ENCODE assay signal across 8 cellular contexts in genomic region chr6:55617272-55617671, GRCh38. TPM values are rescaled to one million over a fixed set of nuclear protein-coding genes. Genes with fewer than 3 reads are reported as not detected.
A peak's percentile ranks its signal among the peaks of the same experiment; 100 is the strongest.
DNase-seq lines count a peak whose midpoint lies in the region; ATAC-seq, FAIRE-seq and TF ChIP-seq lines count a peak whose summit lies in the region.

No MANE protein-coding gene starts in this region.

- H3K9me3 Mint-ChIP-seq in activated CD4-positive, alpha-beta memory T cell treated with anti-CD3 and anti-CD28 coated beads, Interleukin-2, amount 10 ng/mL, durations not matched to agents 7 days and 5 days = peaks cover 11% of the 10 kb centered on the region
- H3K9me3 Mint-ChIP-seq in natural killer cell treated with Interleukin-12 subunit alpha and Interleukin-12 subunit beta and Interleukin-15 and Interleukin-18, amount 100 ng/mL, for 72 hours = peaks cover 12% of the 10 kb centered on the region

- H3K27me3 Mint-ChIP-seq in activated CD4-positive, alpha-beta memory T cell treated with anti-CD3 and anti-CD28 coated beads, Interleukin-2, amount 10 ng/mL, durations not matched to agents 7 days and 5 days = no peaks in the 10 kb centered on the region
- H3K27me3 Mint-ChIP-seq in natural killer cell treated with Interleukin-12 subunit alpha and Interleukin-12 subunit beta and Interleukin-15 and Interleukin-18, amount 100 ng/mL, for 72 hours = no peaks in the 10 kb centered on the region

- POLR2A ChIA-PET in activated CD4-positive, alpha-beta memory T cell treated with anti-CD3 and anti-CD28 coated beads, Interleukin-2, amount 10 ng/mL, durations not matched to agents 7 days and 5 days (lab: Charles Lee) = no interaction called here

- FAIRE-seq in HTR-8/SVneo (lab: Jason Lieb, UNC) = peak; percentile 81

- H3K4me1 Mint-ChIP-seq in activated CD4-positive, alpha-beta memory T cell treated with anti-CD3 and anti-CD28 coated beads, Interleukin-2, amount 10 ng/mL, durations not matched to agents 7 days and 5 days = no peaks in the 10 kb centered on the region
- H3K4me1 Mint-ChIP-seq in natural killer cell treated with Interleukin-12 subunit alpha and Interleukin-12 subunit beta and Interleukin-15 and Interleukin-18, amount 100 ng/mL, for 72 hours (ENCODE audit: low read depth in 2 of 2) = no peaks in the 10 kb centered on the region

- H3K4me3 Mint-ChIP-seq in activated CD4-positive, alpha-beta memory T cell treated with anti-CD3 and anti-CD28 coated beads, Interleukin-2, amount 10 ng/mL, durations not matched to agents 7 days and 5 days = no peak overlapping the region
- no peak overlapping the region for H3K4me3 Mint-ChIP-seq in natural killer cell treated with Interleukin-12 subunit alpha and Interleukin-12 subunit beta and Interleukin-15 and Interleukin-18, amount 100 ng/mL, for 72 hours

- TF ChIP-seq CTCF in AG10803 (conservative IDR thresholded peaks at IDR 0.05; ENCODE audit: low read length) = peak; percentile 72

- no peaks in the 10 kb centered on the region for H3K36me3 Mint-ChIP-seq in activated CD4-positive, alpha-beta memory T cell treated with anti-CD3 and anti-CD28 coated beads, Interleukin-2, amount 10 ng/mL, durations not matched to agents 7 days and 5 days (ENCODE audit: low read depth)
- H3K36me3 Mint-ChIP-seq in natural killer cell treated with Interleukin-12 subunit alpha and Interleukin-12 subunit beta and Interleukin-15 and Interleukin-18, amount 100 ng/mL, for 72 hours = no peaks in the 10 kb centered on the region

- DNase-seq in AG10803 (ENCODE audit: low read depth) (peak; percentile 34), HTR-8/SVneo (ENCODE audit: insufficient read length, low spot score) (no peak), SKM-1 treated with dmso at 0.1 percent for 144 hours (lab: John Stamatoyannopoulos, UW; ENCODE audit: unreplicated experiment) (peak; percentile 43), iPS-NIHi11 (ENCODE audit: low spot score) (peak; percentile 35)
- no peak for DNase-seq in activated CD4-positive, alpha-beta memory T cell treated with anti-CD3 and anti-CD28 coated beads, Interleukin-2, amount 10 ng/mL, durations not matched to agents 7 days and 5 days
- no peak for DNase-seq in natural killer cell treated with Interleukin-12 subunit alpha and Interleukin-12 subunit beta and Interleukin-15 and Interleukin-18, amount 100 ng/mL, for 72 hours (ENCODE audit: low spot score)

- CTCF ChIA-PET in activated CD4-positive, alpha-beta memory T cell treated with anti-CD3 and anti-CD28 coated beads, Interleukin-2, amount 10 ng/mL, durations not matched to agents 7 days and 5 days (lab: Charles Lee) = no interaction called here

- no peak overlapping the region for H3K27ac Mint-ChIP-seq in activated CD4-positive, alpha-beta memory T cell treated with anti-CD3 and anti-CD28 coated beads, Interleukin-2, amount 10 ng/mL, durations not matched to agents 7 days and 5 days
- no peak overlapping the region for H3K27ac Mint-ChIP-seq in natural killer cell treated with Interleukin-12 subunit alpha and Interleukin-12 subunit beta and Interleukin-15 and Interleukin-18, amount 100 ng/mL, for 72 hours

- ATAC-seq in GM18519 (IDR thresholded peaks at IDR 0.05; ENCODE audit: low FRiP score, unreplicated experiment) (peak; percentile 83), GM21367 (IDR thresholded peaks at IDR 0.05; ENCODE audit: unreplicated experiment) (no peak)
- no peak for ATAC-seq in natural killer cell treated with Interleukin-12 subunit alpha and Interleukin-12 subunit beta and Interleukin-15 and Interleukin-18, amount 100 ng/mL, for 72 hours

- no peak overlapping the region for H3K4me3 ChIP-seq in AG10803 (ENCODE audit: low read length)

RNA-seq across cellular contexts. Expression of gene HMGCLL1, which starts 38.3 kb away (rescaled TPM):
- total RNA-seq in activated CD4-positive, alpha-beta memory T cell treated with anti-CD3 and anti-CD28 coated beads, Interleukin-2, amount 10 ng/mL, durations not matched to agents 7 days and 5 days = not detected
- total RNA-seq in natural killer cell treated with Interleukin-12 subunit alpha and Interleukin-12 subunit beta and Interleukin-15 and Interleukin-18, amount 100 ng/mL, for 72 hours = not detected

Comparison
In these comparisons a context has a peak if more than half of its experiments do, and no peak if none do; other contexts are left out.
1. DNase-seq: peak in AG10803 (single experiment), SKM-1 treated with dmso at 0.1 percent for 144 hours (single experiment) and iPS-NIHi11 (single experiment); none in HTR-8/SVneo (single experiment), activated CD4-positive, alpha-beta memory T cell treated with anti-CD3 and anti-CD28 coated beads, Interleukin-2, amount 10 ng/mL, durations not matched to agents 7 days and 5 days (single experiment) and natural killer cell treated with Interleukin-12 subunit alpha and Interleukin-12 subunit beta and Interleukin-15 and Interleukin-18, amount 100 ng/mL, for 72 hours (single experiment).